ENCODE assay signal across 9 cellular contexts in the genomic region with DNA sequence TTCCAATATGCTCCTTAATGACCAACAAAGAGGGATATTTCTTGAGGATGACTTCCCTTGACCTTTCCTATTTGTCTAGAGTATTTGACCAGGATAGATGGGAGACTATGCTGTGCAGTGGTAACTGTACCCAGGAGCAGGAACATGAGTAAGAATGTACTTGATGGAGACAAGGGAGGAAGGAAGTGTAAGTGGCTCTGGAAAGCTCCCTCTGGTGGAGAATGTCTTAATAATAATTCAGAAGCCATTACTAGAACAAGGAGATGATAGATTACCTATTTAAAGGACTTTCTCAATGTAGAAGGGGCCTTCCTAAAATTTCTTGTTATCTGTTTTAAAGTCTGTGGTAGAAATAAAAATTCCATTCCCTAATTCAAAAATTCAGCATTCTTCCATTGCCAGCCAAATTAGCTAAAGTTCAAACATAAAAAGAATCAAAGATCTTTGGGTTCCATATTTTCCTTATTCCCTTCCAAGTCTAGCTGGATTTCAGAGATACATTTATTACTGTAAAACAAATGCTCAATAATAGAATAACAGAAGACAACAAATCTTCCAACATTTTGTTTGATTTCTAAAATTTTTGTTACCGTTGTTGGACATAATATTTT.
DNase-seq lines count a peak whose midpoint lies in the region; ATAC-seq and TF ChIP-seq lines count a peak whose summit lies in the region.
"Had no signal": no experiment of that assay in that cellular context is flagged by ENCODE, and none has a peak within 500 bp of the region (broad histone marks: within the 10 kb centered on the region; RNA-seq: fewer than 3 reads in every experiment).

No MANE protein-coding gene starts in this region.

- H3K4me1 ChIP-seq in RWPE2 (ENCODE audit: insufficient read depth, poor library complexity, severe bottlenecking) (no peaks in the 10 kb centered on the region), foreskin keratinocyte (no peaks in the 10 kb centered on the region)

- no peaks in the 10 kb centered on the region for H3K9me3 ChIP-seq in RWPE2 (ENCODE audit: severe bottlenecking)

- TF ChIP-seq CTCF in HL-60 (IDR thresholded peaks at IDR 0.05; ENCODE audit: insufficient read depth, low read length) (peak; percentile 17), RWPE2 (IDR thresholded peaks at IDR 0.05; ENCODE audit: poor library complexity, severe bottlenecking) (peak; percentile 87), foreskin keratinocyte (conservative IDR thresholded peaks at IDR 0.05) (peak; percentile 72)

- DNase-seq in EL (peak; percentile 21), HL-60 (ENCODE audit: low read depth in 1 of 2, low spot score in 1 of 2) (peak in 1 of 2 experiments; percentile 14), RWPE2 (ENCODE audit: low spot score) (no peak), foreskin keratinocyte (peak; percentile 13 to 41), smooth muscle cell of the brain vasculature (ENCODE audit: low read depth, low spot score) (peak; percentile 24)
- DNase-seq in central memory CD4-positive, alpha-beta T cell: no peak
- DNase-seq in stimulated activated naive CD4-positive, alpha-beta T cell treated with Interleukin-2 at 50 U/mL for 16 hours (lab: John Stamatoyannopoulos, UW): no peak
- DNase-seq: activated B cell treated with CpG ODN at 0.5 μM for 24 hours had no signal

- H3K27me3 ChIP-seq in HL-60 (ENCODE audit: insufficient read depth, poor library complexity, severe bottlenecking) (no peaks in the 10 kb centered on the region), RWPE2 (ENCODE audit: insufficient read depth, poor library complexity, severe bottlenecking) (no peaks in the 10 kb centered on the region), foreskin keratinocyte (no peaks in the 10 kb centered on the region)

- H3K4me3 ChIP-seq in HL-60 (replicated peaks; ENCODE audit: insufficient read depth, low read length) (no peak overlapping the region), RWPE2 (ENCODE audit: severe bottlenecking) (no peak overlapping the region)

- H3K27ac ChIP-seq in HL-60 (replicated peaks): no peak overlapping the region
- no peak overlapping the region for H3K27ac ChIP-seq in RWPE2 (ENCODE audit: poor library complexity, severe bottlenecking)
- H3K27ac ChIP-seq in foreskin keratinocyte: no peak overlapping the region

- no peaks in the 10 kb centered on the region for H3K36me3 ChIP-seq in RWPE2 (ENCODE audit: low read depth)

- ATAC-seq in GM21423 (IDR thresholded peaks at IDR 0.05; ENCODE audit: unreplicated experiment) (peak; percentile 87), RWPE2 (ENCODE audit: low read depth) (peak; percentile 71), foreskin keratinocyte (peak; percentile 79)

Comparison
In these comparisons a context has a peak if more than half of its experiments do, and no peak if none do; other contexts are left out.
1. DNase-seq: peak in EL (single experiment), foreskin keratinocyte (2 of 2) and smooth muscle cell of the brain vasculature (single experiment); none in RWPE2 (single experiment), central memory CD4-positive, alpha-beta T cell (single experiment) and stimulated activated naive CD4-positive, alpha-beta T cell treated with Interleukin-2 at 50 U/mL for 16 hours (single experiment).
2. CTCF ChIP-seq: peak in every context shown above with its lines; median percentile 87 in RWPE2; 72 in foreskin keratinocyte; 17 in HL-60.
3. Peak in every context shown above with its lines, with median percentiles within 50 percentile points of each other: ATAC-seq.